ENCODE assay signal across 14 cellular contexts in the genomic region with DNA sequence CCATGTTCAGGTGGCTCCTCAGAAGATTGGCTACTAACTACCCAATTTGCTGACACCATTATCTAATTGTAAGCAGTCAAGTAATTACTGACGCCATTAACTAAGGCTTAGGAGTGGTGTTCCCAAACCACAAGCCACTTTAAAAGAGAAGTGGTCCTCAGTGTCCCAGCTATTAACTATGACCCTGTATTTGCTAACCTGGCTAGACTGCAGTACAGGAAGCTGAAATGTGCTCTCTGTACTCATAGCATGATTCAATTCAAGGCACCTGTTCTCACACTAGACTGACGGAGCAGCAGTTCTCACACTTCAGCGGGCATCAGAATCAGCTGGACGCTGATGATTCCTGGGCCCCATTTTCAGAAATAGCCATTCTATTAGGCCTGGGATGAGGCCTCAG. TPM values are rescaled to one million over a fixed set of nuclear protein-coding genes. Genes with fewer than 3 reads are reported as not detected.
A peak's percentile ranks its signal among the peaks of the same experiment; 100 is the strongest.
DNase-seq lines count a peak whose midpoint lies in the region; ATAC-seq and TF ChIP-seq lines count a peak whose summit lies in the region.
"Had no signal": no experiment of that assay in that cellular context is flagged by ENCODE, and none has a peak within 500 bp of the region (broad histone marks: within the 10 kb centered on the region; RNA-seq: fewer than 3 reads in every experiment).

No MANE protein-coding gene starts in this region.

- H2AK5ac ChIP-seq in mesendoderm (ENCODE audit: low read length) = no peak overlapping the region

- H3K4ac ChIP-seq in mesendoderm (ENCODE audit: low read depth, low read length) = no peak overlapping the region

- H3K79me2 ChIP-seq in mesendoderm (ENCODE audit: control insufficient read depth, insufficient read depth, low read length) = no peaks in the 10 kb centered on the region

- no peak overlapping the region for H2BK120ac ChIP-seq in mesendoderm (ENCODE audit: low read depth, low read length)

- H3K4me2 ChIP-seq in mesendoderm (ENCODE audit: low read length) = no peak overlapping the region

- H3K36me3 ChIP-seq in GM06990 (ENCODE audit: control insufficient read depth, insufficient read depth, low read length) = no peaks in the 10 kb centered on the region
- no peaks in the 10 kb centered on the region for H3K36me3 ChIP-seq in mesendoderm (ENCODE audit: control insufficient read depth, insufficient read depth, low read length)
- H3K36me3 ChIP-seq: cardiac muscle cell had no signal

- no peak overlapping the region for H3K4me3 ChIP-seq in GM06990 (replicated peaks; ENCODE audit: low read depth, low read length)
- H3K4me3 ChIP-seq in mesendoderm (ENCODE audit: low read length) = no peak overlapping the region
- H3K4me3 ChIP-seq: cardiac muscle cell had no signal

- no peak overlapping the region for H2BK15ac ChIP-seq in mesendoderm (replicated peaks; ENCODE audit: low read depth)

- H3K4me1 ChIP-seq in mesendoderm (ENCODE audit: control insufficient read depth, low read depth, low read length) = no peaks in the 10 kb centered on the region

- no peaks in the 10 kb centered on the region for H3K79me1 ChIP-seq in mesendoderm (ENCODE audit: low read length)

- ATAC-seq in GM19455 (IDR thresholded peaks at IDR 0.05; ENCODE audit: unreplicated experiment) = peak; percentile 58
- peak; percentile 55 for ATAC-seq in HG03432 (IDR thresholded peaks at IDR 0.05; ENCODE audit: unreplicated experiment)
- ATAC-seq: activated naive CD4-positive, alpha-beta T cell treated with anti-CD3 and anti-CD28 coated beads, Interleukin-2, amount 50 U/mL, for 72 hours; naive thymus-derived CD4-positive, alpha-beta T cell; sciatic nerve had no signal

- no peak overlapping the region for H3K9ac ChIP-seq in mesendoderm (ENCODE audit: low read length)

- TF ChIP-seq CTCF in GM06990 (IDR thresholded peaks at IDR 0.05; ENCODE audit: insufficient read depth, low read length, poor library complexity, severe bottlenecking) = no peak

- no peak overlapping the region for H4K5ac ChIP-seq in mesendoderm (ENCODE audit: low read length)

- H3K27ac ChIP-seq in mesendoderm (ENCODE audit: low read depth, low read length) = no peak overlapping the region
- H3K27ac ChIP-seq: cardiac muscle cell had no signal

- H4K8ac ChIP-seq in mesendoderm (ENCODE audit: low read depth, low read length) = no peak overlapping the region

- no peak overlapping the region for H3K56ac ChIP-seq in mesendoderm (ENCODE audit: low read length)

- no peaks in the 10 kb centered on the region for H3K27me3 ChIP-seq in GM06990 (replicated peaks; ENCODE audit: control insufficient read depth, insufficient read depth, low read length)
- no peaks in the 10 kb centered on the region for H3K27me3 ChIP-seq in mesendoderm (ENCODE audit: insufficient read depth, low read length, poor library complexity)
- H3K27me3 ChIP-seq: cardiac muscle cell had no signal

- no peak overlapping the region for H3K18ac ChIP-seq in mesendoderm (ENCODE audit: low read length)

- H3K23ac ChIP-seq in mesendoderm (ENCODE audit: low read length) = no peak overlapping the region

- no peak overlapping the region for H2BK5ac ChIP-seq in mesendoderm (ENCODE audit: low read length)

- no CpG with 5 or more reads among the region's 4 CpGs for WGBS in mesendoderm (ENCODE audit: extremely low coverage, insufficient coverage, low lambda C conversion rate)

- DNase-seq in GM06990 (ENCODE audit: extremely low read depth, insufficient read length) = peak; percentile 26
- DNase-seq in NCI-H774 (lab: John Stamatoyannopoulos, UW) = peak; percentile 78
- DNase-seq in NCI-H526 treated with DMSO at 0.1 percent for 48 hours (lab: John Stamatoyannopoulos, UW) = no peak
- no peak for DNase-seq in RPMI8226
- no peak for DNase-seq in mesendoderm
- no peak for DNase-seq in stimulated activated CD4-positive, alpha-beta T cell treated with anti-CD3 and anti-CD28 coated beads, Interleukin-4, amount 100 ng/mL, for 1 hour
- DNase-seq: MM.1S; naive thymus-derived CD4-positive, alpha-beta T cell; stimulated activated naive CD4-positive, alpha-beta T cell treated with Interleukin-2 at 50 U/mL for 16 hours had no signal

RNA-seq across cellular contexts. Expression of a gene that starts 24.6 kb away (rescaled TPM):
- 5.2 TPM for polyA plus RNA-seq in mesendoderm (2013, experiment 1 of 2)
- polyA plus RNA-seq in mesendoderm (2013, experiment 2 of 2) = 5.4 TPM

Comparison
In these comparisons a context has a peak if more than half of its experiments do, and no peak if none do; other contexts are left out.
1. DNase-seq: peak in GM06990 (single experiment) and NCI-H774 (single experiment); none in NCI-H526 treated with DMSO at 0.1 percent for 48 hours (single experiment), RPMI8226 (single experiment), mesendoderm (single experiment) and stimulated activated CD4-positive, alpha-beta T cell treated with anti-CD3 and anti-CD28 coated beads, Interleukin-4, amount 100 ng/mL, for 1 hour (single experiment).